Comparison of ENCODE assay signal across 1 cellular context in genomic region chr4:39524420-39524957, GRCh38.
TF ChIP-seq lines count a peak whose summit lies in the region.

No MANE protein-coding gene starts in this region.

TF ChIP-seq in HEK293T, 16 proteins besides CTCF, POLR2A, EP300 and RAD21:
- TF ChIP-seq SUZ12 (IDR thresholded peaks at IDR 0.05) (no peak), ZNF384 (IDR thresholded peaks at IDR 0.05) (no peak), TARDBP (IDR thresholded peaks at IDR 0.05) (no peak), FOXK2 (IDR thresholded peaks at IDR 0.05) (no peak), BHLHE40 (IDR thresholded peaks at IDR 0.05; ENCODE audit: borderline replicate concordance) (no peak)
TF ChIP-seq in HEK293T: peak in this region for 0.
